In genomic region chr3:41523897-41524296, GRCh38 we compare ENCODE assay signal across 31 cellular contexts.
"Had no signal": no experiment of that assay in that cellular context is flagged by ENCODE, and none has a peak within 500 bp of the region (broad histone marks: within the 10 kb centered on the region; RNA-seq: fewer than 3 reads in every experiment).

No MANE protein-coding gene starts in this region.

- DNase-seq: natural killer cell; occipital lobe; ovary; posterior cingulate gyrus; psoas muscle; right cardiac atrium; spleen; stimulated activated CD4-positive, alpha-beta T cell treated with anti-CD3 and anti-CD28 coated beads, Interleukin-12 subunit alpha, Interleukin-12 subunit beta, amount 100 ng/mL, for 4 hours; stimulated activated CD4-positive, alpha-beta T cell treated with anti-CD3 and anti-CD28 coated beads, Interleukin-1b, Interleukin-23, amount 100 ng/mL, for 48 hours; stimulated activated CD4-positive, alpha-beta T cell treated with anti-CD3 and anti-CD28 coated beads, Interleukin-4, amount 100 ng/mL, for 1 hour; stimulated activated CD4-positive, alpha-beta T cell treated with anti-CD3 and anti-CD28 coated beads, Interleukin-4, amount 100 ng/mL, for 4 hours; stimulated activated CD8-positive, alpha-beta memory T cell treated with anti-CD3 and anti-CD28 coated beads, Interleukin-4, amount 100 ng/mL, for 48 hours; stimulated activated naive CD4-positive, alpha-beta T cell; stimulated activated naive CD8-positive, alpha-beta T cell treated with anti-CD3 and anti-CD28 coated beads, Interleukin-15, amount 100 ng/mL, for 72 hours; stimulated activated naive CD8-positive, alpha-beta T cell treated with anti-CD3 and anti-CD28 coated beads, Interleukin-15, Interleukin-2, amounts not matched to agents 100 U/mL and 50 U/mL, for 24 hours; substantia nigra; testis; tibial artery; transverse colon had no signal

- H3K4me1 ChIP-seq: parathyroid adenoma, psoas muscle, spleen, suprapubic skin, testis, tibial artery, transverse colon, vagina had no signal

- H3K27me3 Mint-ChIP-seq: progenitor cell of endocrine pancreas; stimulated activated memory B cell treated with anti-CD40 and anti-IgM and Interleukin-4, amounts not matched to agents 10 μg/mL and 1 μg/mL and 100 μg/mL, for 72 hours; stimulated activated naive CD8-positive, alpha-beta T cell treated with anti-CD3 and anti-CD28 coated beads, Interleukin-15, amount 100 ng/mL, for 72 hours; type B pancreatic cell had no signal

- H3K27ac ChIP-seq: neural progenitor cell, ovary, parathyroid adenoma, psoas muscle, skin epidermis, spleen, suprapubic skin, testis, tibial artery, transverse colon, vagina had no signal

- H3K27me3 ChIP-seq: neural progenitor cell, ovary, spleen, suprapubic skin, testis, tibial artery, transverse colon, vagina had no signal

- H3K4me1 Mint-ChIP-seq: natural killer cell; nephron; stimulated activated naive CD8-positive, alpha-beta T cell treated with anti-CD3 and anti-CD28 coated beads, Interleukin-15, amount 100 ng/mL, for 72 hours had no signal

- H3K9me3 ChIP-seq: ovary, psoas muscle, spleen, suprapubic skin, testis, tibial artery, transverse colon, vagina had no signal

- ATAC-seq: natural killer cell; psoas muscle; right cardiac atrium; sciatic nerve; stimulated activated memory B cell treated with anti-CD40 and anti-IgM and Interleukin-4, amounts not matched to agents 10 μg/mL and 1 μg/mL and 100 μg/mL, for 72 hours; stimulated activated naive CD8-positive, alpha-beta T cell treated with anti-CD3 and anti-CD28 coated beads, Interleukin-15, amount 100 ng/mL, for 72 hours; stimulated activated naive CD8-positive, alpha-beta T cell treated with anti-CD3 and anti-CD28 coated beads, Interleukin-15, Interleukin-2, amounts not matched to agents 100 U/mL and 50 U/mL, for 24 hours had no signal

- H3K79me2 ChIP-seq: parathyroid adenoma had no signal

- H3K27ac Mint-ChIP-seq: natural killer cell; nephron; neural progenitor cell; progenitor cell of endocrine pancreas; stimulated activated naive CD8-positive, alpha-beta T cell treated with anti-CD3 and anti-CD28 coated beads, Interleukin-15, amount 100 ng/mL, for 72 hours; type B pancreatic cell had no signal

- H3K36me3 ChIP-seq: neural progenitor cell, ovary, spleen, suprapubic skin, tibial artery, transverse colon, vagina had no signal

- H3K36me3 Mint-ChIP-seq: natural killer cell; neural progenitor cell; stimulated activated memory B cell treated with anti-CD40 and anti-IgM and Interleukin-4, amounts not matched to agents 10 μg/mL and 1 μg/mL and 100 μg/mL, for 72 hours; type B pancreatic cell had no signal

- H3K4me3 ChIP-seq: neural progenitor cell, ovary, psoas muscle, skin epidermis, smooth muscle cell, spleen, suprapubic skin, testis, tibial artery, transverse colon, vagina had no signal

- FAIRE-seq: urothelium cell line had no signal

- H3K4me3 Mint-ChIP-seq: natural killer cell; nephron; neural progenitor cell; stimulated activated memory B cell treated with anti-CD40 and anti-IgM and Interleukin-4, amounts not matched to agents 10 μg/mL and 1 μg/mL and 100 μg/mL, for 72 hours; stimulated activated naive CD8-positive, alpha-beta T cell treated with anti-CD3 and anti-CD28 coated beads, Interleukin-15, amount 100 ng/mL, for 72 hours; type B pancreatic cell had no signal

- H3K4me2 ChIP-seq: neural progenitor cell, smooth muscle cell had no signal

- H3K9me3 Mint-ChIP-seq: natural killer cell; nephron; neural progenitor cell; stimulated activated memory B cell treated with anti-CD40 and anti-IgM and Interleukin-4, amounts not matched to agents 10 μg/mL and 1 μg/mL and 100 μg/mL, for 72 hours; stimulated activated naive CD8-positive, alpha-beta T cell treated with anti-CD3 and anti-CD28 coated beads, Interleukin-15, amount 100 ng/mL, for 72 hours; type B pancreatic cell had no signal

- H2AFZ ChIP-seq: neural progenitor cell, parathyroid adenoma had no signal

- H3K9ac ChIP-seq: neural progenitor cell, parathyroid adenoma had no signal
